In genomic region chr1:153534933-153535663, GRCh38 we compare ENCODE assay signal across 7 cellular contexts.
DNase-seq lines count a peak whose midpoint lies in the region; ATAC-seq and TF ChIP-seq lines count a peak whose summit lies in the region.

No MANE protein-coding gene starts in this region.

- H3K4me3 ChIP-seq in cardiac fibroblast (replicated peaks in 1 of 2; ENCODE audit: low read depth in 2 of 2, low read length in 2 of 2) = peak overlapping the region; percentile 65 to 94

- TF ChIP-seq CTCF in cardiac fibroblast (IDR thresholded peaks at IDR 0.05; ENCODE audit: low read depth, low read length) = peak; percentile 13

- peak overlapping the region; percentile 92 for H3K27ac ChIP-seq in layer of hippocampus (ENCODE audit: low read depth, low read length)

- peak; percentile 85 for DNase-seq in RKO (ENCODE audit: low spot score)
- peak; percentile 46 to 58 for DNase-seq in cardiac fibroblast (ENCODE audit: low read depth in 2 of 2)
- peak; percentile 30 for DNase-seq in stimulated activated naive CD4-positive, alpha-beta T cell treated with Interleukin-2 at 50 U/mL for 16 hours (lab: John Stamatoyannopoulos, UW)
- DNase-seq in NCI-H1417 treated with DMSO at 0.1 percent for 48 hours (lab: John Stamatoyannopoulos, UW) = no peak

- no peaks in the 10 kb centered on the region for H3K27me3 ChIP-seq in layer of hippocampus (ENCODE audit: control insufficient read depth, insufficient read depth, low read length)

- ATAC-seq in GM19463 (IDR thresholded peaks at IDR 0.05; ENCODE audit: unreplicated experiment) = peak; percentile 37
- no peak for ATAC-seq in GM21737 (IDR thresholded peaks at IDR 0.05; ENCODE audit: unreplicated experiment)
